In the genomic region with DNA sequence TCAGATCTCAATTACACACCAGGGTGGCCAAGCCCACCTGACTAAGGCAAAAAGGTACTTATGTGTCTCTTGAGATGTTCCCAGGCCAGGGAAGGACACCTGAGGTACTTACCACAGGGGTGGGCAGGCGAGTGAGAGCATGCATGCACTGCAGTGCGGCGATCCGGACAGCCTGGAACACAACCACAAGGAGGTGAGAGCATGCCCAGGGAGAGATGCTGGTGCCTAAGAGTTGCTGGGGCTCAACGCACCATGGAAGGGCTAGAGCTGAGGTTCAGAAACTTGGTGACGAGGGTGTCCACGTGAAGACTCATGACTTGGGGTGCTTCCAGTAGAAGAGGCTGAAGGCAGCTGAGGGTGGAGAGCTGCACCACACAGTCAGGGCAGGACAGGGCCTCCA, we compare ENCODE assay signal across 1 cellular context.
TF ChIP-seq lines count a peak whose summit lies in the region.

No MANE protein-coding gene starts in this region.

TF ChIP-seq in HepG2, 621 proteins besides CTCF, POLR2A, EP300 and RAD21:
- TF ChIP-seq RBM22 (optimal IDR thresholded peaks at IDR 0.05; ENCODE audit: low read length) (peak; percentile 86), ZNF263 (CRISPR knock-in tag; IDR thresholded peaks at IDR 0.05) (no peak), POLR2G (IDR thresholded peaks at IDR 0.05; ENCODE audit: low read depth, low read length) (0 out of 2 replicates have a peak, but pooled peaks have one; percentile 12)
